In genomic region chr22:46983046-46983445, GRCh38 we compare ENCODE assay signal across 34 cellular contexts.
"Had no signal": no experiment of that assay in that cellular context is flagged by ENCODE, and none has a peak within 500 bp of the region (broad histone marks: within the 10 kb centered on the region; RNA-seq: fewer than 3 reads in every experiment).

No MANE protein-coding gene starts in this region.

- H3K27ac ChIP-seq: ascending aorta, SJCRH30, SK-N-MC had no signal

- H3K9me3 ChIP-seq: ascending aorta, SJCRH30 had no signal

- H3K27me3 ChIP-seq: ascending aorta, SJCRH30 had no signal

- H3K27ac Mint-ChIP-seq: activated B cell treated with CpG ODN at 0.5 μM for 24 hours; activated CD4-positive, alpha-beta memory T cell treated with anti-CD3 and anti-CD28 coated beads for 36 hours; activated naive CD4-positive, alpha-beta T cell treated with anti-CD3 and anti-CD28 coated beads, Interleukin-2, amount 10 ng/mL, durations not matched to agents 7 days and 5 days; activated naive CD8-positive, alpha-beta T cell; activated T-helper 1 cell treated with anti-CD3 and anti-CD28 coated beads, Interleukin-12 subunit alpha, Interleukin-12 subunit beta, Interleukin-2, Interleukin-4 antibody, amounts not matched to agents 30 ng/mL and 10 ng/mL and 1 ng/mL, durations not matched to agents 14 hours and 24 hours and 36 hours; T-helper 1 cell treated with Interleukin-12 subunit alpha and Interleukin-12 subunit beta and Interleukin-4 antibody, amounts not matched to agents 30 μg/mL and 1 μg/mL, for 36 hours; T-helper 2 cell treated with Interferon-gamma antibody and Interleukin-4, amounts not matched to agents 5 μg/mL and 100 μg/mL, for 36 hours had no signal

- H3K4me3 Mint-ChIP-seq: activated B cell treated with CpG ODN at 0.5 μM for 24 hours; activated CD4-positive, alpha-beta memory T cell treated with anti-CD3 and anti-CD28 coated beads for 36 hours; activated naive CD4-positive, alpha-beta T cell treated with anti-CD3 and anti-CD28 coated beads, Interleukin-2, amount 10 ng/mL, durations not matched to agents 7 days and 5 days; activated naive CD8-positive, alpha-beta T cell; activated T-cell treated with anti-CD3 and anti-CD28 coated beads, Interleukin-2, amount 50 U/mL, for 4 hours; activated T-helper 1 cell treated with anti-CD3 and anti-CD28 coated beads, Interleukin-12 subunit alpha, Interleukin-12 subunit beta, Interleukin-2, Interleukin-4 antibody, amounts not matched to agents 30 ng/mL and 10 ng/mL and 1 ng/mL, durations not matched to agents 14 hours and 24 hours and 36 hours; T-helper 1 cell treated with Interleukin-12 subunit alpha and Interleukin-12 subunit beta and Interleukin-4 antibody, amounts not matched to agents 30 μg/mL and 1 μg/mL, for 36 hours; T-helper 2 cell treated with Interferon-gamma antibody and Interleukin-4, amounts not matched to agents 5 μg/mL and 100 μg/mL, for 36 hours had no signal

- H3K9me3 Mint-ChIP-seq: activated B cell treated with CpG ODN at 0.5 μM for 24 hours; activated CD4-positive, alpha-beta memory T cell treated with anti-CD3 and anti-CD28 coated beads for 36 hours; activated naive CD4-positive, alpha-beta T cell treated with anti-CD3 and anti-CD28 coated beads, Interleukin-2, amount 10 ng/mL, durations not matched to agents 7 days and 5 days; activated T-cell treated with anti-CD3 and anti-CD28 coated beads, Interleukin-2, amount 50 U/mL, for 4 hours; activated T-helper 1 cell treated with anti-CD3 and anti-CD28 coated beads, Interleukin-12 subunit alpha, Interleukin-12 subunit beta, Interleukin-2, Interleukin-4 antibody, amounts not matched to agents 30 ng/mL and 10 ng/mL and 1 ng/mL, durations not matched to agents 14 hours and 24 hours and 36 hours; T-helper 1 cell treated with Interleukin-12 subunit alpha and Interleukin-12 subunit beta and Interleukin-4 antibody, amounts not matched to agents 30 μg/mL and 1 μg/mL, for 36 hours; T-helper 2 cell treated with Interferon-gamma antibody and Interleukin-4, amounts not matched to agents 5 μg/mL and 100 μg/mL, for 36 hours had no signal

- ATAC-seq: activated T-cell treated with anti-CD3 and anti-CD28 coated beads, Interleukin-2, amount 50 U/mL, for 4 hours; Panc1 had no signal

- H3K4me3 ChIP-seq: ascending aorta, SJCRH30, SK-N-MC had no signal

- H3K4me1 ChIP-seq: ascending aorta, SJCRH30 had no signal

- DNase-seq: activated B cell treated with CpG ODN at 0.5 μM for 24 hours; activated CD4-positive, alpha-beta memory T cell treated with anti-CD3 and anti-CD28 coated beads for 36 hours; activated CD4-positive, alpha-beta T cell treated with anti-CD3 and anti-CD28 coated beads for 4 hours; activated CD4-positive, alpha-beta T cell treated with anti-CD3 and anti-CD28 coated beads, Interleukin-2, amount 50 U/mL, for 1 hour; activated CD4-positive, CD25-positive, alpha-beta regulatory T cell treated with anti-CD3 and anti-CD28 coated beads, Interleukin-2, amount 50 U/mL, for 72 hours; activated CD8-positive, alpha-beta memory T cell treated with anti-CD3 and anti-CD28 coated beads, Interleukin-2, amount 50 U/mL, for 4 hours; activated effector memory CD4-positive, alpha-beta T cell treated with Interleukin-2 at 50 U/mL for 16 hours; activated naive CD4-positive, alpha-beta T cell treated with anti-CD3 and anti-CD28 coated beads, Interleukin-2, amount 10 ng/mL, durations not matched to agents 7 days and 5 days; activated T-cell treated with anti-CD3 and anti-CD28 coated beads for 4 hours; activated T-cell treated with anti-CD3 and anti-CD28 coated beads, Interleukin-2, amount 50 U/mL, for 4 hours; amygdala; central memory CD4-positive, alpha-beta T cell; Kasumi-1; KG1; MM.1S; NCI-H1092 treated with DMSO at 0.1 percent for 48 hours; NCI-H1417; NCI-H146; NCI-H187; NCI-H2029 treated with DMSO at 0.1 percent for 48 hours; NCI-H2171 treated with DMSO at 0.1 percent for 48 hours; NCI-H446 treated with DMSO at 0.1 percent for 48 hours; NCI-H524; NCI-H69; NCI-H82; SHP77; SJCRH30 had no signal

- H3K36me3 ChIP-seq: ascending aorta, SJCRH30 had no signal

- H3K27me3 Mint-ChIP-seq: activated B cell treated with CpG ODN at 0.5 μM for 24 hours; activated CD4-positive, alpha-beta memory T cell treated with anti-CD3 and anti-CD28 coated beads for 36 hours; activated naive CD4-positive, alpha-beta T cell treated with anti-CD3 and anti-CD28 coated beads, Interleukin-2, amount 10 ng/mL, durations not matched to agents 7 days and 5 days; activated naive CD8-positive, alpha-beta T cell had no signal

- H3K4me1 Mint-ChIP-seq: activated naive CD4-positive, alpha-beta T cell treated with anti-CD3 and anti-CD28 coated beads, Interleukin-2, amount 10 ng/mL, durations not matched to agents 7 days and 5 days had no signal
